Comparison of ENCODE assay signal across 8 cellular contexts in genomic region chr11:93784152-93784934, GRCh38. TPM values are rescaled to one million over a fixed set of nuclear protein-coding genes. Genes with fewer than 3 reads are reported as not detected.
DNase-seq lines count a peak whose midpoint lies in the region; ATAC-seq, FAIRE-seq and TF ChIP-seq lines count a peak whose summit lies in the region.

Gene MED17 (plus strand): TSS chr11:93784282. CDS start chr11:93784514, 232 bp downstream.

- H3K27me3 ChIP-seq in OCI-LY1 (ENCODE audit: insufficient read depth, low read length) (no peaks in the 10 kb centered on the region), endothelial cell of umbilical vein (ENCODE audit: control insufficient read depth in 2 of 2, insufficient read depth in 2 of 2, low read length in 2 of 2) (no peaks in the 10 kb centered on the region)

- intact Hi-C loops in endothelial cell of umbilical vein (cut with micrococcal nuclease) = loop anchor here (1.0 to 10.0 kb wide), 3 partner anchors 43 to 550 kb away; partner anchors contain the start of genes C11orf54, CEP295 and TAF1D

- 0 out of 2 replicates have a peak, but pooled peaks cover 2% of the 10 kb centered on the region for H4K20me1 ChIP-seq in OCI-LY1 (ENCODE audit: insufficient read depth, low read length)
- peaks cover 5% of the 10 kb centered on the region for H4K20me1 ChIP-seq in endothelial cell of umbilical vein (replicated peaks; ENCODE audit: control insufficient read depth, extremely low read depth, insufficient read depth, low read length)

- TF ChIP-seq CTCF in OCI-LY1 (IDR thresholded peaks at IDR 0.05; ENCODE audit: low read length) = peak; percentile 45; the same call in 1 of the 2 replicates
- peak; percentile 16 to 32 for TF ChIP-seq CTCF in endothelial cell of umbilical vein (IDR thresholded peaks at IDR 0.05; ENCODE audit: extremely low read depth in 1 of 2, insufficient read depth in 1 of 2, low read depth in 1 of 2, low read length in 2 of 2)

- dilution Hi-C loops in endothelial cell of umbilical vein (cut with MboI; ENCODE audit: extremely low pct_ligation_motif_present, low sequenced_read_pairs) = no loop called here

- H3K4me3 ChIP-seq in OCI-LY1 (ENCODE audit: low read depth, low read length, poor library complexity, severe bottlenecking) (peak within 1 kb of the TSS; percentile 99), endothelial cell of umbilical vein (replicated peaks in 1 of 3; ENCODE audit: insufficient read depth in 1 of 3, low read depth in 1 of 3, low read length in 3 of 3) (peak within 1 kb of the TSS; percentile 81 to 96 (median 85))

- H3F3A ChIP-seq in OCI-LY1 (ENCODE audit: insufficient read depth, low read length) = no peaks in the 10 kb centered on the region

- H3K79me2 ChIP-seq in OCI-LY1 (ENCODE audit: insufficient read depth, low read length) (peaks cover 37% of the 10 kb centered on the region), endothelial cell of umbilical vein (ENCODE audit: control insufficient read depth, insufficient read depth, low read length) (peaks cover 49% of the 10 kb centered on the region)

- TSS peak; percentile 57 for BruUV-seq in endothelial cell of umbilical vein (replicated peaks; lab: Mats Ljungman, UMichigan)

- DNase-seq in DMS 273 treated with DMSO at 0.1 percent for 48 hours (lab: John Stamatoyannopoulos, UW) = peak; percentile 71
- peak; percentile 87 for DNase-seq in HuH-7 (ENCODE audit: low spot score)
- peak; percentile 91 for DNase-seq in activated CD8-positive, alpha-beta memory T cell treated with anti-CD3 and anti-CD28 coated beads, Interleukin-2, amount 50 U/mL, for 48 hours
- DNase-seq in endothelial cell of umbilical vein (ENCODE audit: low read depth, low spot score) = peak; percentile 93
- peak; percentile 96 for DNase-seq in midbrain (lab: John Stamatoyannopoulos, UW)
- DNase-seq in stimulated activated CD8-positive, alpha-beta memory T cell treated with anti-CD3 and anti-CD28 coated beads, Interleukin-2, amount 100 ng/mL, for 1 hour (ENCODE audit: low read depth in 2 of 2) = peak; percentile 76 to 80

- H3K9me3 ChIP-seq in OCI-LY1 (ENCODE audit: low read length) (no peaks in the 10 kb centered on the region), endothelial cell of umbilical vein (replicated peaks; ENCODE audit: control insufficient read depth, insufficient read depth, low read length) (no peaks in the 10 kb centered on the region)

- CTCF ChIA-PET in endothelial cell of umbilical vein (lab: Charles Lee) = interaction anchor here (0.5 to 1.8 kb wide), 10 partner anchors 10 to 1324 kb away, joined by 3 to 16 read pairs (median 6); partner anchors contain the start of genes C11orf54 and TAF1D

- H3K27ac ChIP-seq in OCI-LY1 (ENCODE audit: low read depth, low read length, poor library complexity, severe bottlenecking) (peak within 1 kb of the TSS; percentile 79), endothelial cell of umbilical vein (ENCODE audit: insufficient read depth, low read depth, low read length) (peak within 1 kb of the TSS; percentile 87)

- peak within 1 kb of the TSS; percentile 78 for H3K4me2 ChIP-seq in OCI-LY1 (ENCODE audit: low read length)
- peak within 1 kb of the TSS; percentile 80 for H3K4me2 ChIP-seq in endothelial cell of umbilical vein (ENCODE audit: insufficient read depth, low read length)

- FAIRE-seq in endothelial cell of umbilical vein (lab: Jason Lieb, UNC) = peak; percentile 88

- peak within 1 kb of the TSS; percentile 98 for H3K9ac ChIP-seq in OCI-LY1 (ENCODE audit: low read length)
- H3K9ac ChIP-seq in endothelial cell of umbilical vein (replicated peaks; ENCODE audit: extremely low read depth, insufficient read depth, low read length) = peak within 1 kb of the TSS; percentile 97

- no peaks in the 10 kb centered on the region for H3K9me2 ChIP-seq in OCI-LY1 (ENCODE audit: low read depth, low read length)

- peak; percentile 94 for TF ChIP-seq POLR2A in endothelial cell of umbilical vein (IDR thresholded peaks at IDR 0.05; ENCODE audit: low read depth, low read length)

- H3K36me3 ChIP-seq in OCI-LY1 (ENCODE audit: insufficient read depth, low read length) = peaks cover 23% of the 10 kb centered on the region
- H3K36me3 ChIP-seq in endothelial cell of umbilical vein (ENCODE audit: control insufficient read depth in 2 of 2, extremely low read depth in 1 of 2, insufficient read depth in 2 of 2, low read length in 2 of 2) = peaks cover 0 to 1% of the 10 kb centered on the region in 2 experiments

- POLR2A ChIA-PET in endothelial cell of umbilical vein (lab: Charles Lee) = interaction anchor here (0.6 to 1.4 kb wide), 8 partner anchors 14 to 710 kb away, joined by 3 to 47 read pairs (median 4); partner anchors contain the start of genes ANKRD49, C11orf54, CEP295 and MRE11

- peak; percentile 96 for ATAC-seq in GM21515 (IDR thresholded peaks at IDR 0.05; ENCODE audit: unreplicated experiment)

- no peaks in the 10 kb centered on the region for H3K9me1 ChIP-seq in endothelial cell of umbilical vein (replicated peaks; ENCODE audit: control insufficient read depth, extremely low read depth, insufficient read depth, low read length)

- H2AFZ ChIP-seq in OCI-LY1 (ENCODE audit: low read length) (no peak within 1 kb of the TSS), endothelial cell of umbilical vein (ENCODE audit: low read depth, low read length) (peak within 1 kb of the TSS; percentile 74)

- H3K4me1 ChIP-seq in OCI-LY1 (ENCODE audit: insufficient read depth, low read length, severe bottlenecking) (peaks cover 34% of the 10 kb centered on the region), endothelial cell of umbilical vein (ENCODE audit: control insufficient read depth, extremely low read depth, insufficient read depth, low read length) (peaks cover 22% of the 10 kb centered on the region)

TF ChIP-seq in endothelial cell of umbilical vein, 7 proteins besides CTCF, POLR2A, EP300 and RAD21:
- TF ChIP-seq FOS (IDR thresholded peaks at IDR 0.05; ENCODE audit: borderline replicate concordance, insufficient read depth, low read length) (peak; percentile 76), GATA2 (IDR thresholded peaks at IDR 0.05; ENCODE audit: insufficient read depth, insufficient read length, low read depth, low read length) (no peak), POLR2AphosphoS5 (IDR thresholded peaks at IDR 0.05; ENCODE audit: insufficient read depth, low read depth, low read length) (peak; percentile 96), JUN (IDR thresholded peaks at IDR 0.05; ENCODE audit: borderline replicate concordance, insufficient read depth, insufficient read length, low read depth) (no peak)
- TF ChIP-seq, protein P1, sequence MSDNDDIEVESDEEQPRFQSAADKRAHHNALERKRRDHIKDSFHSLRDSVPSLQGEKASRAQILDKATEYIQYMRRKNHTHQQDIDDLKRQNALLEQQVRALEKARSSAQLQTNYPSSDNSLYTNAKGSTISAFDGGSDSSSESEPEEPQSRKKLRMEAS (IDR thresholded peaks at IDR 0.05; ENCODE audit: insufficient read depth, insufficient read length) = no peak

RNA-seq across cellular contexts. Expression of gene MED17, which starts in this region (rescaled TPM):
- 33.5 and 40.6 TPM in 2 replicates for total RNA-seq in endothelial cell of umbilical vein
- polyA plus RNA-seq in endothelial cell of umbilical vein = 9.8 and 11.3 TPM in 2 replicates
- polyA plus RNA-seq in endothelial cell of umbilical vein (2011; cell fraction: cytosol; rRNA removed) = 11.0 and 11.7 TPM in 2 replicates
- polyA plus RNA-seq in endothelial cell of umbilical vein (2011; cell fraction: nucleus; rRNA removed) = 43.2 and 49.1 TPM in 2 replicates
- 21.4 and 27.4 TPM in 2 replicates for polyA plus RNA-seq in endothelial cell of umbilical vein (2012)
- 18.1 and 20.4 TPM in 2 replicates for polyA minus RNA-seq in endothelial cell of umbilical vein
- polyA minus RNA-seq in endothelial cell of umbilical vein (2011; cell fraction: cytosol; rRNA and poly(A)+ RNA removed) = 24.5 TPM
- 58.9 and 59.8 TPM in 2 replicates for polyA minus RNA-seq in endothelial cell of umbilical vein (2011; cell fraction: nucleus; rRNA and poly(A)+ RNA removed)

Comparison
In these comparisons a context has a peak if more than half of its experiments do, and no peak if none do; other contexts are left out.
1. Peak in every context shown above with its lines: DNase-seq, ATAC-seq, H3K4me3 ChIP-seq and H3K27ac ChIP-seq.